In genomic region chr22:36123673-36124630, GRCh38 we compare ENCODE assay signal across 1 cellular context.
TF ChIP-seq lines count a peak whose summit lies in the region.

No MANE protein-coding gene starts in this region.

TF ChIP-seq in HepG2, 621 proteins besides CTCF, POLR2A, EP300 and RAD21 (continued from another document and continues in another):
- no peak for TF ChIP-seq MEIS1 (CRISPR knock-in tag; IDR thresholded peaks at IDR 0.05; ENCODE audit: borderline replicate concordance)
- TF ChIP-seq ZNF552 (CRISPR knock-in tag; IDR thresholded peaks at IDR 0.05; ENCODE audit: borderline replicate concordance): no peak
- TF ChIP-seq, protein P1, sequence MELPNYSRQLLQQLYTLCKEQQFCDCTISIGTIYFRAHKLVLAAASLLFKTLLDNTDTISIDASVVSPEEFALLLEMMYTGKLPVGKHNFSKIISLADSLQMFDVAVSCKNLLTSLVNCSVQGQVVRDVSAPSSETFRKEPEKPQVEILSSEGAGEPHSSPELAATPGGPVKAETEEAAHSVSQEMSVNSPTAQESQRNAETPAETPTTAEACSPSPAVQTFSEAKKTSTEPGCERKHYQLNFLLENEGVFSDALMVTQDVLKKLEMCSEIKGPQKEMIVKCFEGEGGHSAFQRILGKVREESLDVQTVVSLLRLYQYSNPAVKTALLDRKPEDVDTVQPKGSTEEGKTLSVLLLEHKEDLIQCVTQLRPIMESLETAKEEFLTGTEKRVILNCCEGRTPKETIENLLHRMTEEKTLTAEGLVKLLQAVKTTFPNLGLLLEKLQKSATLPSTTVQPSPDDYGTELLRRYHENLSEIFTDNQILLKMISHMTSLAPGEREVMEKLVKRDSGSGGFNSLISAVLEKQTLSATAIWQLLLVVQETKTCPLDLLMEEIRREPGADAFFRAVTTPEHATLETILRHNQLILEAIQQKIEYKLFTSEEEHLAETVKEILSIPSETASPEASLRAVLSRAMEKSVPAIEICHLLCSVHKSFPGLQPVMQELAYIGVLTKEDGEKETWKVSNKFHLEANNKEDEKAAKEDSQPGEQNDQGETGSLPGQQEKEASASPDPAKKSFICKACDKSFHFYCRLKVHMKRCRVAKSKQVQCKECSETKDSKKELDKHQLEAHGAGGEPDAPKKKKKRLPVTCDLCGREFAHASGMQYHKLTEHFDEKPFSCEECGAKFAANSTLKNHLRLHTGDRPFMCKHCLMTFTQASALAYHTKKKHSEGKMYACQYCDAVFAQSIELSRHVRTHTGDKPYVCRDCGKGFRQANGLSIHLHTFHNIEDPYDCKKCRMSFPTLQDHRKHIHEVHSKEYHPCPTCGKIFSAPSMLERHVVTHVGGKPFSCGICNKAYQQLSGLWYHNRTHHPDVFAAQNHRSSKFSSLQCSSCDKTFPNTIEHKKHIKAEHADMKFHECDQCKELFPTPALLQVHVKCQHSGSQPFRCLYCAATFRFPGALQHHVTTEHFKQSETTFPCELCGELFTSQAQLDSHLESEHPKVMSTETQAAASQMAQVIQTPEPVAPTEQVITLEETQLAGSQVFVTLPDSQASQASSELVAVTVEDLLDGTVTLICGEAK (IDR thresholded peaks at IDR 0.05): no peak
- TF ChIP-seq, protein P1 (CRISPR knock-in tag; IDR thresholded peaks at IDR 0.05): no peak
- peak; percentile 23; the same call in 1 of the 2 replicates for TF ChIP-seq TEAD2 (CRISPR knock-in tag; IDR thresholded peaks at IDR 0.05)
- no peak for TF ChIP-seq NBN (conservative IDR thresholded peaks at IDR 0.05)
- TF ChIP-seq MXI1 (IDR thresholded peaks at IDR 0.05; ENCODE audit: borderline replicate concordance, low read depth, low read length): peak; percentile 78; the same call in 1 of the 3 replicates
- peak; percentile 79 for TF ChIP-seq YY1 (IDR thresholded peaks at IDR 0.05; ENCODE audit: insufficient read depth, insufficient replicate concordance, low read depth, low read length)
- peak; percentile 63; the same call in 1 of the 2 replicates for TF ChIP-seq POLR2AphosphoS5 (IDR thresholded peaks at IDR 0.05; ENCODE audit: low read depth, low read length)
- peak; percentile 84; the same call in 1 of the 2 replicates for TF ChIP-seq AHR (CRISPR knock-in tag; IDR thresholded peaks at IDR 0.05)
- TF ChIP-seq ZNF224 (CRISPR knock-in tag; IDR thresholded peaks at IDR 0.05): no peak
- TF ChIP-seq, protein P2, sequence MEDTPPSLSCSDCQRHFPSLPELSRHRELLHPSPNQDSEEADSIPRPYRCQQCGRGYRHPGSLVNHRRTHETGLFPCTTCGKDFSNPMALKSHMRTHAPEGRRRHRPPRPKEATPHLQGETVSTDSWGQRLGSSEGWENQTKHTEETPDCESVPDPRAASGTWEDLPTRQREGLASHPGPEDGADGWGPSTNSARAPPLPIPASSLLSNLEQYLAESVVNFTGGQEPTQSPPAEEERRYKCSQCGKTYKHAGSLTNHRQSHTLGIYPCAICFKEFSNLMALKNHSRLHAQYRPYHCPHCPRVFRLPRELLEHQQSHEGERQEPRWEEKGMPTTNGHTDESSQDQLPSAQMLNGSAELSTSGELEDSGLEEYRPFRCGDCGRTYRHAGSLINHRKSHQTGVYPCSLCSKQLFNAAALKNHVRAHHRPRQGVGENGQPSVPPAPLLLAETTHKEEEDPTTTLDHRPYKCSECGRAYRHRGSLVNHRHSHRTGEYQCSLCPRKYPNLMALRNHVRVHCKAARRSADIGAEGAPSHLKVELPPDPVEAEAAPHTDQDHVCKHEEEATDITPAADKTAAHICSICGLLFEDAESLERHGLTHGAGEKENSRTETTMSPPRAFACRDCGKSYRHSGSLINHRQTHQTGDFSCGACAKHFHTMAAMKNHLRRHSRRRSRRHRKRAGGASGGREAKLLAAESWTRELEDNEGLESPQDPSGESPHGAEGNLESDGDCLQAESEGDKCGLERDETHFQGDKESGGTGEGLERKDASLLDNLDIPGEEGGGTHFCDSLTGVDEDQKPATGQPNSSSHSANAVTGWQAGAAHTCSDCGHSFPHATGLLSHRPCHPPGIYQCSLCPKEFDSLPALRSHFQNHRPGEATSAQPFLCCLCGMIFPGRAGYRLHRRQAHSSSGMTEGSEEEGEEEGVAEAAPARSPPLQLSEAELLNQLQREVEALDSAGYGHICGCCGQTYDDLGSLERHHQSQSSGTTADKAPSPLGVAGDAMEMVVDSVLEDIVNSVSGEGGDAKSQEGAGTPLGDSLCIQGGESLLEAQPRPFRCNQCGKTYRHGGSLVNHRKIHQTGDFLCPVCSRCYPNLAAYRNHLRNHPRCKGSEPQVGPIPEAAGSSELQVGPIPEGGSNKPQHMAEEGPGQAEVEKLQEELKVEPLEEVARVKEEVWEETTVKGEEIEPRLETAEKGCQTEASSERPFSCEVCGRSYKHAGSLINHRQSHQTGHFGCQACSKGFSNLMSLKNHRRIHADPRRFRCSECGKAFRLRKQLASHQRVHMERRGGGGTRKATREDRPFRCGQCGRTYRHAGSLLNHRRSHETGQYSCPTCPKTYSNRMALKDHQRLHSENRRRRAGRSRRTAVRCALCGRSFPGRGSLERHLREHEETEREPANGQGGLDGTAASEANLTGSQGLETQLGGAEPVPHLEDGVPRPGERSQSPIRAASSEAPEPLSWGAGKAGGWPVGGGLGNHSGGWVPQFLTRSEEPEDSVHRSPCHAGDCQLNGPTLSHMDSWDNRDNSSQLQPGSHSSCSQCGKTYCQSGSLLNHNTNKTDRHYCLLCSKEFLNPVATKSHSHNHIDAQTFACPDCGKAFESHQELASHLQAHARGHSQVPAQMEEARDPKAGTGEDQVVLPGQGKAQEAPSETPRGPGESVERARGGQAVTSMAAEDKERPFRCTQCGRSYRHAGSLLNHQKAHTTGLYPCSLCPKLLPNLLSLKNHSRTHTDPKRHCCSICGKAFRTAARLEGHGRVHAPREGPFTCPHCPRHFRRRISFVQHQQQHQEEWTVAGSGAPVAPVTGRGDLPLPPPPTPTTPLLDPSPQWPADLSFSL (CRISPR knock-in tag; IDR thresholded peaks at IDR 0.05): no peak
- TF ChIP-seq, protein P3, sequence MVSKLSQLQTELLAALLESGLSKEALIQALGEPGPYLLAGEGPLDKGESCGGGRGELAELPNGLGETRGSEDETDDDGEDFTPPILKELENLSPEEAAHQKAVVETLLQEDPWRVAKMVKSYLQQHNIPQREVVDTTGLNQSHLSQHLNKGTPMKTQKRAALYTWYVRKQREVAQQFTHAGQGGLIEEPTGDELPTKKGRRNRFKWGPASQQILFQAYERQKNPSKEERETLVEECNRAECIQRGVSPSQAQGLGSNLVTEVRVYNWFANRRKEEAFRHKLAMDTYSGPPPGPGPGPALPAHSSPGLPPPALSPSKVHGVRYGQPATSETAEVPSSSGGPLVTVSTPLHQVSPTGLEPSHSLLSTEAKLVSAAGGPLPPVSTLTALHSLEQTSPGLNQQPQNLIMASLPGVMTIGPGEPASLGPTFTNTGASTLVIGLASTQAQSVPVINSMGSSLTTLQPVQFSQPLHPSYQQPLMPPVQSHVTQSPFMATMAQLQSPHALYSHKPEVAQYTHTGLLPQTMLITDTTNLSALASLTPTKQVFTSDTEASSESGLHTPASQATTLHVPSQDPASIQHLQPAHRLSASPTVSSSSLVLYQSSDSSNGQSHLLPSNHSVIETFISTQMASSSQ (IDR thresholded peaks at IDR 0.05; ENCODE audit: low read depth): no peak
- TF ChIP-seq, protein P3 (CRISPR knock-in tag; IDR thresholded peaks at IDR 0.05; ENCODE audit: borderline replicate concordance): no peak
- TF ChIP-seq SIX4 (CRISPR knock-in tag; IDR thresholded peaks at IDR 0.05): peak; percentile 46; the same call in 1 of the 2 replicates
- TF ChIP-seq RFXAP (CRISPR knock-in tag; IDR thresholded peaks at IDR 0.05; ENCODE audit: borderline replicate concordance): no peak
- TF ChIP-seq NONO (IDR thresholded peaks at IDR 0.05): no peak
- peak; percentile 86; the same call in 1 of the 2 replicates for TF ChIP-seq NONO (CRISPR knock-in tag; conservative IDR thresholded peaks at IDR 0.05)
- no peak for TF ChIP-seq ZNF850 (CRISPR knock-in tag; conservative IDR thresholded peaks at IDR 0.05)
- TF ChIP-seq IRX3 (CRISPR knock-in tag; IDR thresholded peaks at IDR 0.05; ENCODE audit: borderline replicate concordance, low read depth): no peak
- no peak for TF ChIP-seq SP5 (CRISPR knock-in tag; IDR thresholded peaks at IDR 0.05; ENCODE audit: borderline replicate concordance, low read depth)
- no peak for TF ChIP-seq ZNF44 (CRISPR knock-in tag; IDR thresholded peaks at IDR 0.05)
- TF ChIP-seq, protein P4, sequence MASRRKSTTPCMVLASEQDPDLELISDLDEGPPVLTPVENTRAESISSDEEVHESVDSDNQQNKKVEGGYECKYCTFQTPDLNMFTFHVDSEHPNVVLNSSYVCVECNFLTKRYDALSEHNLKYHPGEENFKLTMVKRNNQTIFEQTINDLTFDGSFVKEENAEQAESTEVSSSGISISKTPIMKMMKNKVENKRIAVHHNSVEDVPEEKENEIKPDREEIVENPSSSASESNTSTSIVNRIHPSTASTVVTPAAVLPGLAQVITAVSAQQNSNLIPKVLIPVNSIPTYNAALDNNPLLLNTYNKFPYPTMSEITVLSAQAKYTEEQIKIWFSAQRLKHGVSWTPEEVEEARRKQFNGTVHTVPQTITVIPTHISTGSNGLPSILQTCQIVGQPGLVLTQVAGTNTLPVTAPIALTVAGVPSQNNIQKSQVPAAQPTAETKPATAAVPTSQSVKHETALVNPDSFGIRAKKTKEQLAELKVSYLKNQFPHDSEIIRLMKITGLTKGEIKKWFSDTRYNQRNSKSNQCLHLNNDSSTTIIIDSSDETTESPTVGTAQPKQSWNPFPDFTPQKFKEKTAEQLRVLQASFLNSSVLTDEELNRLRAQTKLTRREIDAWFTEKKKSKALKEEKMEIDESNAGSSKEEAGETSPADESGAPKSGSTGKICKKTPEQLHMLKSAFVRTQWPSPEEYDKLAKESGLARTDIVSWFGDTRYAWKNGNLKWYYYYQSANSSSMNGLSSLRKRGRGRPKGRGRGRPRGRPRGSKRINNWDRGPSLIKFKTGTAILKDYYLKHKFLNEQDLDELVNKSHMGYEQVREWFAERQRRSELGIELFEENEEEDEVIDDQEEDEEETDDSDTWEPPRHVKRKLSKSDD (CRISPR knock-in tag; IDR thresholded peaks at IDR 0.05; ENCODE audit: low read depth): no peak
- no peak for TF ChIP-seq ZBTB7A (CRISPR knock-in tag; IDR thresholded peaks at IDR 0.05)
- TF ChIP-seq NKX3-1 (CRISPR knock-in tag; IDR thresholded peaks at IDR 0.05): no peak
- TF ChIP-seq ZNF792 (CRISPR knock-in tag; IDR thresholded peaks at IDR 0.05): peak; percentile 69
- TF ChIP-seq ZNF280D (CRISPR knock-in tag; IDR thresholded peaks at IDR 0.05): no peak; the same call in 1 of the 2 replicates
- peak; percentile 66; the same call in 1 of the 2 replicates for TF ChIP-seq ZNF782 (CRISPR knock-in tag; IDR thresholded peaks at IDR 0.05; ENCODE audit: borderline replicate concordance)
- no peak for TF ChIP-seq GTF2F1 (IDR thresholded peaks at IDR 0.05; ENCODE audit: low read length)
